8 cellular contexts compared by ENCODE assay signal in genomic region chr11:72112541-72113136, GRCh38. TPM values are rescaled to one million over a fixed set of nuclear protein-coding genes. Genes with fewer than 3 reads are reported as not detected.
DNase-seq lines count a peak whose midpoint lies in the region; ATAC-seq, FAIRE-seq and TF ChIP-seq lines count a peak whose summit lies in the region.

Gene ANAPC15 (minus strand): TSS chr11:72112695. CDS start chr11:72111276, 1,419 bp downstream.

- no peaks in the 10 kb centered on the region for H4K20me1 ChIP-seq in smooth muscle cell (ENCODE audit: low read depth)

- H3K9me3 ChIP-seq in smooth muscle cell (replicated peaks; ENCODE audit: low read depth) = no peaks in the 10 kb centered on the region

- H3K79me2 ChIP-seq in ACC112 (ENCODE audit: control insufficient read depth, insufficient read depth, low read length, unreplicated experiment) = no peaks in the 10 kb centered on the region
- H3K79me2 ChIP-seq in smooth muscle cell (ENCODE audit: low read depth) = no peaks in the 10 kb centered on the region

- FAIRE-seq in bronchial epithelial cell (lab: Jason Lieb, UNC) = peak; percentile 47

- peak within 1 kb of the TSS; percentile 88 for H3K9ac ChIP-seq in smooth muscle cell (ENCODE audit: low read depth)

- H3K36me3 ChIP-seq in ACC112 (ENCODE audit: insufficient read depth, low read length) = no peaks in the 10 kb centered on the region
- H3K36me3 ChIP-seq in bronchial epithelial cell (ENCODE audit: control insufficient read depth, insufficient read depth, low read length) = peaks cover 2% of the 10 kb centered on the region
- H3K36me3 ChIP-seq in smooth muscle cell (ENCODE audit: low read depth) = no peaks in the 10 kb centered on the region

- TF ChIP-seq CTCF in WI38 (IDR thresholded peaks at IDR 0.05; ENCODE audit: low read depth, low read length) = no peak
- no peak for TF ChIP-seq CTCF in bronchial epithelial cell (IDR thresholded peaks at IDR 0.05; ENCODE audit: insufficient read depth, low read length, severe bottlenecking)
- TF ChIP-seq CTCF in smooth muscle cell (IDR thresholded peaks at IDR 0.05; ENCODE audit: borderline replicate concordance, insufficient read depth, poor library complexity, severe bottlenecking) = no peak

- WGBS in smooth muscle cell (ENCODE audit: low lambda C conversion rate) = 2% methylated on average over 32 of the region's 32 CpGs

- peak within 1 kb of the TSS; percentile 88 for H2AFZ ChIP-seq in ACC112 (ENCODE audit: low read length, unreplicated experiment)
- peak within 1 kb of the TSS; percentile 70 for H2AFZ ChIP-seq in smooth muscle cell (ENCODE audit: low read depth)

- DNase-seq in NCI-H2227 (lab: John Stamatoyannopoulos, UW; ENCODE audit: unreplicated experiment) (peak; percentile 99), bronchial epithelial cell (ENCODE audit: low read depth) (peak; percentile 99), iPS-NIHi7 (ENCODE audit: extremely low spot score) (peak; percentile 93), smooth muscle cell (lab: John Stamatoyannopoulos, UW; ENCODE audit: unreplicated experiment) (peak; percentile 97)

- H3K4me1 ChIP-seq in ACC112 (ENCODE audit: control insufficient read depth, insufficient read depth, low read length, unreplicated experiment) (peaks cover 11% of the 10 kb centered on the region), smooth muscle cell (ENCODE audit: low read depth) (no peaks in the 10 kb centered on the region)

- peak within 1 kb of the TSS; percentile 95 for H3K27ac ChIP-seq in ACC112 (ENCODE audit: low read depth, low read length)
- peak within 1 kb of the TSS; percentile 93 for H3K27ac ChIP-seq in smooth muscle cell (ENCODE audit: low read depth)

- ATAC-seq in GM18873 (IDR thresholded peaks at IDR 0.05; ENCODE audit: low FRiP score, unreplicated experiment) (peak; percentile 78), HG03139 (IDR thresholded peaks at IDR 0.05; ENCODE audit: unreplicated experiment) (peak; percentile 62)

- H3K27me3 ChIP-seq in ACC112 (ENCODE audit: insufficient read depth, low read length) (no peaks in the 10 kb centered on the region), bronchial epithelial cell (ENCODE audit: control insufficient read depth, insufficient read depth, low read length) (no peaks in the 10 kb centered on the region), smooth muscle cell (ENCODE audit: low read depth) (no peaks in the 10 kb centered on the region)

- H3F3A ChIP-seq in smooth muscle cell (ENCODE audit: low read depth) = peaks cover 10% of the 10 kb centered on the region

- H3K4me3 ChIP-seq in ACC112 (ENCODE audit: low read depth, low read length) (peak within 1 kb of the TSS; percentile 82), WI38 (ENCODE audit: low read depth, low read length) (peak within 1 kb of the TSS; percentile 82), bronchial epithelial cell (ENCODE audit: low read depth, low read length) (peak within 1 kb of the TSS; percentile 67), smooth muscle cell (peak within 1 kb of the TSS; percentile 52)

- peak within 1 kb of the TSS; percentile 80 for H3K4me2 ChIP-seq in smooth muscle cell

RNA-seq across cellular contexts. Expression of gene ANAPC15, which starts in this region (rescaled TPM):
- 19.0 and 32.5 TPM in 2 replicates for total RNA-seq in bronchial epithelial cell
- 12.2 and 19.0 TPM in 2 replicates for total RNA-seq in smooth muscle cell
- 42.2 and 51.9 TPM in 2 replicates for polyA plus RNA-seq in smooth muscle cell

Comparison
In these comparisons a context has a peak if more than half of its experiments do, and no peak if none do; other contexts are left out.
1. Peak in every context shown above with its lines: DNase-seq, ATAC-seq, H3K4me3 ChIP-seq and H3K27ac ChIP-seq.